11 cellular contexts compared by ENCODE assay signal in genomic region chr15:59565299-59565698, GRCh38.
"Had no signal": no experiment of that assay in that cellular context is flagged by ENCODE, and none has a peak within 500 bp of the region (broad histone marks: within the 10 kb centered on the region; RNA-seq: fewer than 3 reads in every experiment).

No MANE protein-coding gene starts in this region.

- ATAC-seq: activated naive CD4-positive, alpha-beta T cell treated with anti-CD3 and anti-CD28 coated beads, Interleukin-2, amount 50 U/mL, for 72 hours; activated naive CD8-positive, alpha-beta T cell treated with anti-CD3 and anti-CD28 coated beads, Interleukin-2, amount 50 U/mL, for 24 hours; activated T-cell treated with anti-CD3 and anti-CD28 coated beads, Interleukin-2, amount 50 U/mL, for 4 hours; activated T-cell treated with anti-CD3 and anti-CD28 coated beads, Interleukin-2, amount 50 U/mL, for 72 hours; activated T-helper 17 cell treated with anti-CD3 and anti-CD28 coated beads, Interleukin-2, amount 50 U/mL, for 72 hours; body of pancreas had no signal

- H3K27ac ChIP-seq: adrenal gland, ascending aorta, body of pancreas, brain microvascular endothelial cell, breast epithelium, cardiac muscle cell had no signal

- H3K36me3 ChIP-seq: adrenal gland, ascending aorta, brain microvascular endothelial cell, breast epithelium, cardiac muscle cell had no signal

- H3K9me3 ChIP-seq: adrenal gland, body of pancreas had no signal

- H3K4me1 ChIP-seq: adrenal gland, ascending aorta, body of pancreas, breast epithelium had no signal

- H3K4me3 ChIP-seq: adrenal gland, ascending aorta, body of pancreas, breast epithelium, cardiac muscle cell had no signal
